ENCODE assay signal across 32 cellular contexts in genomic region chr1:43379476-43379875, GRCh38. TPM values are rescaled to one million over a fixed set of nuclear protein-coding genes. Genes with fewer than 3 reads are reported as not detected.
"Had no signal": no experiment of that assay in that cellular context is flagged by ENCODE, and none has a peak within 500 bp of the region (broad histone marks: within the 10 kb centered on the region; RNA-seq: fewer than 3 reads in every experiment).

No MANE protein-coding gene starts in this region.

- H3K27ac Mint-ChIP-seq: activated CD4-positive, alpha-beta T cell treated with anti-CD3 and anti-CD28 coated beads, Interleukin-2, amount 10 ng/mL, durations not matched to agents 24 days and 14 days; activated CD8-positive, alpha-beta T cell treated with anti-CD3 and anti-CD28 coated beads for 36 hours; activated naive CD4-positive, alpha-beta T cell treated with anti-CD3 and anti-CD28 coated beads for 36 hours; activated naive CD4-positive, alpha-beta T cell treated with anti-CD3 and anti-CD28 coated beads, Interleukin-2, amount 50 U/mL, for 72 hours had no signal

- ATAC-seq: activated CD8-positive, alpha-beta T cell treated with anti-CD3 and anti-CD28 coated beads for 36 hours; activated naive CD4-positive, alpha-beta T cell treated with anti-CD3 and anti-CD28 coated beads, Interleukin-2, amount 50 U/mL, for 72 hours; Panc1 had no signal

- H3K4me3 ChIP-seq: adrenal gland, MG63, SJCRH30, SK-N-MC had no signal

- H3K9me3 ChIP-seq: adrenal gland, MG63, SJCRH30 had no signal

- H3K9me3 Mint-ChIP-seq: activated CD4-positive, alpha-beta T cell treated with anti-CD3 and anti-CD28 coated beads, Interleukin-2, amount 10 ng/mL, durations not matched to agents 24 days and 14 days; activated CD8-positive, alpha-beta T cell treated with anti-CD3 and anti-CD28 coated beads for 36 hours; activated naive CD4-positive, alpha-beta T cell treated with anti-CD3 and anti-CD28 coated beads for 36 hours; activated naive CD4-positive, alpha-beta T cell treated with anti-CD3 and anti-CD28 coated beads, Interleukin-2, amount 50 U/mL, for 72 hours had no signal

- H3K27ac ChIP-seq: adrenal gland, brain microvascular endothelial cell, SJCRH30, SK-N-MC had no signal

- H3K4me3 Mint-ChIP-seq: activated CD4-positive, alpha-beta T cell treated with anti-CD3 and anti-CD28 coated beads, Interleukin-2, amount 10 ng/mL, durations not matched to agents 24 days and 14 days; activated CD8-positive, alpha-beta T cell treated with anti-CD3 and anti-CD28 coated beads for 36 hours; activated naive CD4-positive, alpha-beta T cell treated with anti-CD3 and anti-CD28 coated beads for 36 hours had no signal

- H3K27me3 ChIP-seq: adrenal gland, brain microvascular endothelial cell, MG63, SJCRH30 had no signal

- DNase-seq: activated CD4-positive, alpha-beta T cell treated with anti-CD3 and anti-CD28 coated beads, Interleukin-2, amount 10 ng/mL, durations not matched to agents 24 days and 14 days; activated CD4-positive, alpha-beta T cell treated with anti-CD3 and anti-CD28 coated beads, Interleukin-2, amount 50 U/mL, for 4 hours; activated CD8-positive, alpha-beta T cell treated with anti-CD3 and anti-CD28 coated beads for 36 hours; activated gamma-delta T cell treated with Interleukin-2 at 50 U/mL for 16 hours; activated naive CD4-positive, alpha-beta T cell treated with anti-CD3 and anti-CD28 coated beads for 36 hours; activated T-cell treated with anti-CD3 and anti-CD28 coated beads, Interleukin-2, amount 50 U/mL, for 1 hour; adrenal gland; anterior cingulate cortex; brain microvascular endothelial cell; cerebellar nuclear complex; Kasumi-1; KG1; MG63; NCI-H1048; NCI-H1105 treated with DMSO at 0.1 percent for 48 hours; NCI-H1436 treated with DMSO at 0.1 percent for 48 hours; NCI-H1694 treated with DMSO at 0.1 percent for 48 hours; NCI-H2029; NCI-H345; NCI-H524 treated with DMSO at 0.1 percent for 48 hours; SHP77; SJCRH30; SW 1271; T-helper 1 cell; T1000 had no signal

- H3K27me3 Mint-ChIP-seq: activated CD4-positive, alpha-beta T cell treated with anti-CD3 and anti-CD28 coated beads, Interleukin-2, amount 10 ng/mL, durations not matched to agents 24 days and 14 days; activated CD8-positive, alpha-beta T cell treated with anti-CD3 and anti-CD28 coated beads for 36 hours had no signal

RNA-seq across cellular contexts. Expression of gene MPL, which starts 41.9 kb away (rescaled TPM):
- total RNA-seq: activated CD4-positive, alpha-beta T cell treated with anti-CD3 and anti-CD28 coated beads, Interleukin-2, amount 10 ng/mL, durations not matched to agents 24 days and 14 days; activated CD8-positive, alpha-beta memory T cell treated with anti-CD3 and anti-CD28 coated beads for 36 hours; activated CD8-positive, alpha-beta T cell treated with anti-CD3 and anti-CD28 coated beads for 36 hours; activated naive CD4-positive, alpha-beta T cell treated with anti-CD3 and anti-CD28 coated beads for 36 hours; activated naive CD4-positive, alpha-beta T cell treated with anti-CD3 and anti-CD28 coated beads, Interleukin-2, amount 50 U/mL, for 72 hours; NCI-H460; RPMI7951; SJCRH30; T-helper 2 cell treated with Interferon-gamma antibody and Interleukin-4, amounts not matched to agents 100 ng/mL and 5 ng/mL, for 36 hours had no signal
